In the genomic region with DNA sequence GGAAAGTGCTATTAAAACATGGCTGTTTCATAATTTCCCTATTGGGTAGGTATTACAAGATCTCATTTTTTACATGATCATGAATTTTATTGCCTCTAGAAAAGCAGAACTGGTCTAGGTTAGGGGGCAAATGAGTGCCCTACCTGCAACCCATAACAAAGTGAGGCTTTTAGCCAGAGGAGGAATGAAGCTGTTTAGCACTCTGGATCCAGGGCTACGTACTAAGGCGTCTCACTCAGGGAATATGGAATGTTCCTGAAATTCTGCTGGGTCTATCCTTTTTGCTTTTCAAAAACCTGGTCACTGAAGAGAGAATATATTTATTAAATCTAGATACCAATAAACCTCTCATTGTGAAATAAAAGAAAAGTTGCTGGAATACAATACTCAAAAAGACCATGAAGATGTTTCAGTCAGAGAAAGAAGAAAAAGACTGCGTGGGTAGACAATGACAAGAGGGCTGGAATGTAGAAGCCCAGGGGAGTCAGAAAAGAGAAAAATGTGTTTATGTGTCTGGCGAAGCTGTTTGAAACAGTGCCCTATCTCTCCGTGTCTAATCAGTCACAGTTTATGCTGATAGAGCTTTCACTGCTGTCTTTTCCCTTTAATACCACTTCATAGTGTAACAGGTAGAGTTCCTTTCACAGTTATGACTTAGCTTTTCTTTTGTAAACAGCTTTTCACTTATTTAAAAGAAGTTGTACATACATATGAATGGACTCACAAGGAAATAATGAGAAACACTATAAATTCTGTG, we compare ENCODE assay signal across 1 cellular context.
TF ChIP-seq lines count a peak whose summit lies in the region.

No MANE protein-coding gene starts in this region.

TF ChIP-seq in H1, 55 proteins besides CTCF, POLR2A, EP300 and RAD21:
- TF ChIP-seq NANOG (IDR thresholded peaks at IDR 0.05; ENCODE audit: insufficient read depth, low read depth, low read length, poor library complexity, severe bottlenecking): no peak
- no peak for TF ChIP-seq CBX8 (IDR thresholded peaks at IDR 0.05; ENCODE audit: borderline replicate concordance, low read depth, low read length)
- TF ChIP-seq CTBP2 (IDR thresholded peaks at IDR 0.05; ENCODE audit: borderline replicate concordance, insufficient read depth, insufficient read length, low read length): no peak
- TF ChIP-seq RFX5 (IDR thresholded peaks at IDR 0.05; ENCODE audit: borderline replicate concordance, low read depth, low read length): no peak
- no peak for TF ChIP-seq ASH2L (IDR thresholded peaks at IDR 0.05; ENCODE audit: low read length)
- TF ChIP-seq, protein P1, sequence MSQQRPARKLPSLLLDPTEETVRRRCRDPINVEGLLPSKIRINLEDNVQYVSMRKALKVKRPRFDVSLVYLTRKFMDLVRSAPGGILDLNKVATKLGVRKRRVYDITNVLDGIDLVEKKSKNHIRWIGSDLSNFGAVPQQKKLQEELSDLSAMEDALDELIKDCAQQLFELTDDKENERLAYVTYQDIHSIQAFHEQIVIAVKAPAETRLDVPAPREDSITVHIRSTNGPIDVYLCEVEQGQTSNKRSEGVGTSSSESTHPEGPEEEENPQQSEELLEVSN (IDR thresholded peaks at IDR 0.05): no peak
- no peak for TF ChIP-seq KDM1A (IDR thresholded peaks at IDR 0.05; ENCODE audit: borderline replicate concordance, low read length)
- TF ChIP-seq BACH1 (IDR thresholded peaks at IDR 0.05; ENCODE audit: low read length): no peak
- no peak for TF ChIP-seq ZNF274 (IDR thresholded peaks at IDR 0.05; ENCODE audit: borderline replicate concordance, extremely low read depth, low read length)
